Comparison of ENCODE assay signal across 20 cellular contexts in the genomic region with DNA sequence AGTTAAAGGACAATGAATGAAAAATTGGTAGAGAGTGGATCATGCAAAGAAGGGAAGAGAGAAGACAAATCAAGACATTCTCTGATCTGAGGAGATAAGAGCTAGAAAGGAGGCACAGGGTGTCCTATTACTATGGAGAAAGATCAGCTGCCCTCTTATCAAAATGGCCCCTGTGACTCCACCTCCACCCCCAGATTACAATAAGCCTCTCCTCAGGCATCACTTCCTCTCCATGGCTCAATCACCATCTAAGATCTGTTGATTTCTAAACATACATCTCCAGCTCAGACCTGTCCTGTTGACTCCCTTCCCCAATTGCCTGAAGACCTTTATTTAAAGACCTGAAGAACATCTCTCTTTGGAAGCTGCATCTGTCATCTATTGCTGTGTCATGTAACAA. TPM values are rescaled to one million over a fixed set of nuclear protein-coding genes. Genes with fewer than 3 reads are reported as not detected.
DNase-seq lines count a peak whose midpoint lies in the region; ATAC-seq, FAIRE-seq and TF ChIP-seq lines count a peak whose summit lies in the region.
"Had no signal": no experiment of that assay in that cellular context is flagged by ENCODE, and none has a peak within 500 bp of the region (broad histone marks: within the 10 kb centered on the region; RNA-seq: fewer than 3 reads in every experiment).

No MANE protein-coding gene starts in this region.

- POLR2A ChIA-PET in CD8-positive, alpha-beta memory T cell (lab: Charles Lee): interaction anchor here (0.5 kb wide), 1 partner anchor 299 kb away, joined by 5 read pairs; no protein-coding TSS in a partner anchor

- TF ChIP-seq CTCF in bronchial epithelial cell (IDR thresholded peaks at IDR 0.05; ENCODE audit: insufficient read depth, low read length, severe bottlenecking): no peak
- no peak for TF ChIP-seq CTCF in foreskin keratinocyte (conservative IDR thresholded peaks at IDR 0.05)

- H3K27me3 Mint-ChIP-seq in CD8-positive, alpha-beta memory T cell: peaks cover 0 to 1% of the 10 kb centered on the region in 2 donors

- no peaks in the 10 kb centered on the region; a peak in 1 of 22 replicates for H4K20me1 ChIP-seq in BLaER1 treated with 17β-estradiol and CSF1 and Interleukin-3, amounts not matched to agents 10 nM and 100 nM

- peaks cover 0 to 8% (median 5%) of the 10 kb centered on the region in 5 donors for H3K9me3 Mint-ChIP-seq in CD8-positive, alpha-beta memory T cell

- CTCF ChIA-PET in CD8-positive, alpha-beta memory T cell (lab: Charles Lee): no interaction called here

- H3K27ac ChIP-seq in BLaER1 treated with 17β-estradiol and CSF1 and Interleukin-3, amounts not matched to agents 10 nM and 100 nM: peak overlapping the region in 8 of 11 experiments; percentile 74 to 98 (median 91); a peak in 16 of 22 replicates
- no peak overlapping the region for H3K27ac ChIP-seq in CD8-positive, alpha-beta memory T cell (ENCODE audit: low read depth, low read length)
- no peak overlapping the region for H3K27ac ChIP-seq in foreskin keratinocyte
- H3K27ac ChIP-seq: esophagus muscularis mucosa, Peyer's patch had no signal

- peaks cover 65 to 93% (median 85%) of the 10 kb centered on the region in 11 experiments for H3K36me3 ChIP-seq in BLaER1 treated with 17β-estradiol and CSF1 and Interleukin-3, amounts not matched to agents 10 nM and 100 nM
- H3K36me3 ChIP-seq in CD8-positive, alpha-beta memory T cell (ENCODE audit: insufficient read depth, low read length): peaks cover 53% of the 10 kb centered on the region
- H3K36me3 ChIP-seq in bronchial epithelial cell (ENCODE audit: control insufficient read depth, insufficient read depth, low read length): peaks cover 8% of the 10 kb centered on the region

- no peak for DNase-seq in CD8-positive, alpha-beta memory T cell
- DNase-seq in SIG-M5 (lab: John Stamatoyannopoulos, UW) (peak; percentile 11), bronchial epithelial cell (ENCODE audit: low read depth) (no peak), KG1 (lab: John Stamatoyannopoulos, UW) (no peak), foreskin keratinocyte (no peak)
- no peak for DNase-seq in stimulated activated CD4-positive, alpha-beta T cell treated with anti-CD3 and anti-CD28 coated beads, Interleukin-4, amount 100 ng/mL, for 24 hours
- DNase-seq: activated CD4-positive, alpha-beta T cell treated with anti-CD3 and anti-CD28 coated beads, Interleukin-2, amount 50 U/mL, for 1 hour; activated effector memory CD4-positive, alpha-beta T cell treated with Interleukin-2 at 50 U/mL for 16 hours; head of caudate nucleus; NCI-H1694 treated with DMSO at 0.1 percent for 48 hours; NCI-H510A treated with DMSO at 0.1 percent for 48 hours; Peyer's patch; stimulated activated CD4-positive, alpha-beta T cell treated with anti-CD3 and anti-CD28 coated beads, Interleukin-15, amount 100 ng/mL, for 24 hours; substantia nigra had no signal

- peak; percentile 43 for FAIRE-seq in bronchial epithelial cell (lab: Jason Lieb, UNC)

- H3K4me2 ChIP-seq in BLaER1 treated with 17β-estradiol and CSF1 and Interleukin-3, amounts not matched to agents 10 nM and 100 nM: peak overlapping the region in 8 of 11 experiments; percentile 29 to 96 (median 88); a peak in 14 of 22 replicates
- H3K4me2 ChIP-seq: GM23338 had no signal

- ATAC-seq in GM21360 (IDR thresholded peaks at IDR 0.05; ENCODE audit: unreplicated experiment) (no peak), foreskin keratinocyte (no peak)
- ATAC-seq: GM23338 had no signal

- H3K36me3 Mint-ChIP-seq in CD8-positive, alpha-beta memory T cell: peaks cover 52 to 92% (median 61%) of the 10 kb centered on the region in 3 donors
- H3K36me3 Mint-ChIP-seq: brain had no signal

- no peaks in the 10 kb centered on the region for H3K27me3 ChIP-seq in BLaER1 treated with 17β-estradiol and CSF1 and Interleukin-3, amounts not matched to agents 10 nM and 100 nM
- H3K27me3 ChIP-seq in CD8-positive, alpha-beta memory T cell (ENCODE audit: insufficient read depth, low read length, poor library complexity, severe bottlenecking): no peaks in the 10 kb centered on the region
- no peaks in the 10 kb centered on the region for H3K27me3 ChIP-seq in bronchial epithelial cell (ENCODE audit: control insufficient read depth, insufficient read depth, low read length)
- no peaks in the 10 kb centered on the region for H3K27me3 ChIP-seq in foreskin keratinocyte
- H3K27me3 ChIP-seq: esophagus muscularis mucosa, Peyer's patch had no signal

- H3K27ac Mint-ChIP-seq in CD8-positive, alpha-beta memory T cell: peak overlapping the region; percentile 37 to 78 (median 62)
- H3K27ac Mint-ChIP-seq: brain, GM23338 had no signal

- H3K4me3 Mint-ChIP-seq in CD8-positive, alpha-beta memory T cell: no peak overlapping the region
- H3K4me3 Mint-ChIP-seq: brain, GM23338 had no signal

- H3K4me3 ChIP-seq in BLaER1 treated with 17β-estradiol and CSF1 and Interleukin-3, amounts not matched to agents 10 nM and 100 nM: no peak overlapping the region
- H3K4me3 ChIP-seq in CD8-positive, alpha-beta memory T cell (ENCODE audit: low read length): no peak overlapping the region
- H3K4me3 ChIP-seq in bronchial epithelial cell (ENCODE audit: low read depth, low read length): no peak overlapping the region
- H3K4me3 ChIP-seq: esophagus muscularis mucosa, GM23338, Peyer's patch had no signal

- peaks cover 17 to 43% (median 24%) of the 10 kb centered on the region in 11 experiments for H3K9me3 ChIP-seq in BLaER1 treated with 17β-estradiol and CSF1 and Interleukin-3, amounts not matched to agents 10 nM and 100 nM (replicated peaks in 1 of 11)
- no peaks in the 10 kb centered on the region for H3K9me3 ChIP-seq in CD8-positive, alpha-beta memory T cell (ENCODE audit: low read length)
- H3K9me3 ChIP-seq: esophagus muscularis mucosa, Peyer's patch had no signal

- H3K4me1 Mint-ChIP-seq in CD8-positive, alpha-beta memory T cell: peaks cover 57 to 69% (median 58%) of the 10 kb centered on the region in 3 donors
- H3K4me1 Mint-ChIP-seq: brain had no signal

- H3K9ac ChIP-seq in BLaER1 treated with 17β-estradiol and CSF1 and Interleukin-3, amounts not matched to agents 10 nM and 100 nM: peak overlapping the region in 2 of 11 experiments; percentile 38 to 80; a peak in 3 of 22 replicates

- H3K4me1 ChIP-seq in BLaER1 treated with 17β-estradiol and CSF1 and Interleukin-3, amounts not matched to agents 10 nM and 100 nM: peaks cover 8 to 48% (median 40%) of the 10 kb centered on the region in 10 experiments
- H3K4me1 ChIP-seq in CD8-positive, alpha-beta memory T cell (ENCODE audit: insufficient read depth, low read length): peaks cover 21% of the 10 kb centered on the region
- H3K4me1 ChIP-seq in foreskin keratinocyte: no peaks in the 10 kb centered on the region
- H3K4me1 ChIP-seq: esophagus muscularis mucosa had no signal

RNA-seq across cellular contexts. Expression of a gene that starts 43.2 kb away (rescaled TPM):
- 10 to 100 TPM; 82.7 to 84.4 TPM for total RNA-seq in CD8-positive, alpha-beta memory T cell
- 209 TPM for polyA plus RNA-seq in CD8-positive, alpha-beta memory T cell
- total RNA-seq in bronchial epithelial cell: 16.4 and 26.6 TPM in 2 replicates
- 146 TPM in 2 replicates for total RNA-seq in foreskin keratinocyte
- polyA plus RNA-seq in foreskin keratinocyte: 58.1 and 61.6 TPM in 2 replicates
- polyA plus RNA-seq: neural cell had no signal

Comparison
In these comparisons a context has a peak if more than half of its experiments do, and no peak if none do; other contexts are left out.
1. H3K27ac ChIP-seq: peak in BLaER1 treated with 17β-estradiol and CSF1 and Interleukin-3, amounts not matched to agents 10 nM and 100 nM (8 of 11); none in CD8-positive, alpha-beta memory T cell (single experiment) and foreskin keratinocyte (single experiment).